17 cellular contexts compared by ENCODE assay signal in genomic region chr21:32687946-32688345, GRCh38. TPM values are rescaled to one million over a fixed set of nuclear protein-coding genes. Genes with fewer than 3 reads are reported as not detected.
DNase-seq lines count a peak whose midpoint lies in the region; ATAC-seq and TF ChIP-seq lines count a peak whose summit lies in the region.
"Had no signal": no experiment of that assay in that cellular context is flagged by ENCODE, and none has a peak within 500 bp of the region (broad histone marks: within the 10 kb centered on the region; RNA-seq: fewer than 3 reads in every experiment).

No MANE protein-coding gene starts in this region.

- intact Hi-C loops in sigmoid colon (cut with DNase I), result no loop called here
- intact Hi-C loops in CD4-positive, alpha-beta memory T cell (cut with micrococcal nuclease), result loop anchor here (1.0 kb wide), 1 partner anchor 138 kb away; no protein-coding TSS in a partner anchor

- no peak for ATAC-seq in GM21576 (IDR thresholded peaks at IDR 0.05; ENCODE audit: unreplicated experiment)
- ATAC-seq: Right ventricle myocardium inferior had no signal

- H3K27me3 ChIP-seq in H9 (ENCODE audit: insufficient read depth, low read length) (no peaks in the 10 kb centered on the region), sigmoid colon (no peaks in the 10 kb centered on the region)
- no peaks in the 10 kb centered on the region for H3K27me3 ChIP-seq in CD4-positive, alpha-beta memory T cell (ENCODE audit: insufficient read depth, low read length)
- H3K27me3 ChIP-seq: breast epithelium had no signal

- H3K27me3 Mint-ChIP-seq in H9 (ENCODE audit: low read depth), result no peaks in the 10 kb centered on the region
- no peaks in the 10 kb centered on the region for H3K27me3 Mint-ChIP-seq in CD4-positive, alpha-beta memory T cell
- H3K27me3 Mint-ChIP-seq: activated CD4-positive, alpha-beta T cell treated with anti-CD3 and anti-CD28 coated beads, Interleukin-2, amount 10 ng/mL, durations not matched to agents 7 days and 5 days; activated naive CD8-positive, alpha-beta T cell had no signal

- no peak overlapping the region for H2BK12ac ChIP-seq in H9 (ENCODE audit: insufficient read length, low read depth, low read length)

- H3K18ac ChIP-seq in H9 (ENCODE audit: insufficient read length, low read depth, low read length), result no peak overlapping the region

- whole genome bisulfite sequencing in H9 (ENCODE audit: extremely low coverage, insufficient read length, low lambda C conversion rate), result no CpG with 5 or more reads among the region's 2 CpGs
- WGBS in sigmoid colon, 2 donors, result 83 to 93% methylated on average over 2 of the region's 2 CpGs

- H3K4me3 Mint-ChIP-seq in H9, result no peak overlapping the region
- no peak overlapping the region for H3K4me3 Mint-ChIP-seq in CD4-positive, alpha-beta memory T cell
- H3K4me3 Mint-ChIP-seq: activated CD4-positive, alpha-beta T cell treated with anti-CD3 and anti-CD28 coated beads, Interleukin-2, amount 10 ng/mL, durations not matched to agents 7 days and 5 days; activated naive CD8-positive, alpha-beta T cell had no signal

- H2AFZ ChIP-seq in H9 (ENCODE audit: low read length), result no peak overlapping the region

- no peaks in the 10 kb centered on the region for H4K20me1 ChIP-seq in H9 (ENCODE audit: control insufficient read depth, insufficient read depth, insufficient read length)

- no peak overlapping the region for H3K23ac ChIP-seq in H9 (ENCODE audit: insufficient read length, low read depth, low read length)

- no peaks in the 10 kb centered on the region for H3K9me3 Mint-ChIP-seq in H9
- no peaks in the 10 kb centered on the region for H3K9me3 Mint-ChIP-seq in CD4-positive, alpha-beta memory T cell
- H3K9me3 Mint-ChIP-seq: activated CD4-positive, alpha-beta T cell treated with anti-CD3 and anti-CD28 coated beads, Interleukin-2, amount 10 ng/mL, durations not matched to agents 7 days and 5 days had no signal

- H4K91ac ChIP-seq in H9 (ENCODE audit: insufficient read length, low read depth, low read length), result no peak overlapping the region

- H3K79me1 ChIP-seq in H9 (ENCODE audit: insufficient read depth, low read depth, low read length, poor library complexity, severe bottlenecking), result no peaks in the 10 kb centered on the region

- in situ Hi-C loops in SK-MEL-5 (cut with HindIII; ENCODE audit: low pct_unique_long_range_greater_than_20kb, low sequenced_read_pairs), result no loop called here

- 0 out of 4 replicates have a peak, but pooled peaks cover 0 to under 1% of the 10 kb centered on the region in 2 experiments for H3K4me1 Mint-ChIP-seq in H9
- H3K4me1 Mint-ChIP-seq in CD4-positive, alpha-beta memory T cell, result peaks cover 0 to 1% (median 0%) of the 10 kb centered on the region in 4 donors
- H3K4me1 Mint-ChIP-seq: activated CD4-positive, alpha-beta T cell treated with anti-CD3 and anti-CD28 coated beads, Interleukin-2, amount 10 ng/mL, durations not matched to agents 7 days and 5 days had no signal

- no peaks in the 10 kb centered on the region for H3K36me3 Mint-ChIP-seq in H9 (ENCODE audit: insufficient read depth in 1 of 3, low read depth in 3 of 3)
- H3K36me3 Mint-ChIP-seq in CD4-positive, alpha-beta memory T cell, result peaks cover 43 to 49% of the 10 kb centered on the region in 2 donors

- H3K4me3 ChIP-seq in epithelial cell of proximal tubule (ENCODE audit: low read depth, low read length) (no peak overlapping the region), sigmoid colon (no peak overlapping the region)
- H3K4me3 ChIP-seq in CD4-positive, alpha-beta memory T cell (ENCODE audit: low read length in 2 of 2), result no peak overlapping the region
- H3K4me3 ChIP-seq: breast epithelium had no signal

- no peak overlapping the region for H2BK120ac ChIP-seq in H9 (ENCODE audit: low read depth, low read length, poor library complexity, severe bottlenecking)

- H3K27ac ChIP-seq in C4-2B, result no peak overlapping the region
- H3K27ac ChIP-seq in H9 (ENCODE audit: insufficient read length, low read depth, low read length), result no peak overlapping the region
- H3K27ac ChIP-seq in sigmoid colon, result no peak overlapping the region
- H3K27ac ChIP-seq in CD4-positive, alpha-beta memory T cell (ENCODE audit: low read depth, low read length), result no peak overlapping the region
- H3K27ac ChIP-seq: breast epithelium had no signal

- H3K36me3 ChIP-seq in sigmoid colon, result peaks cover 0 to 33% (median 9%) of the 10 kb centered on the region in 4 donors
- H3K36me3 ChIP-seq in CD4-positive, alpha-beta memory T cell (ENCODE audit: insufficient read depth, low read length), result peaks cover 6% of the 10 kb centered on the region

- H4K8ac ChIP-seq in H9 (replicated peaks; ENCODE audit: insufficient read length, low read depth, low read length), result no peak overlapping the region

- DNase-seq in H9 (no peak), SK-MEL-5 (ENCODE audit: low read depth, low spot score) (peak; percentile 24), epithelial cell of proximal tubule (ENCODE audit: low read depth) (no peak), sigmoid colon (no peak), HuH-7.5 (ENCODE audit: low spot score) (no peak)
- no peak for DNase-seq in CD4-positive, alpha-beta memory T cell
- DNase-seq: activated CD4-positive, alpha-beta T cell treated with anti-CD3 and anti-CD28 coated beads, Interleukin-2, amount 10 ng/mL, durations not matched to agents 7 days and 5 days; activated T-cell treated with anti-CD3 and anti-CD28 coated beads, Interleukin-2, amount 50 U/mL, for 1 hour; DMS 273 treated with DMSO at 0.1 percent for 48 hours; NCI-H187 treated with DMSO at 0.1 percent for 48 hours; NCI-H69; retina had no signal

- no peak overlapping the region for H4K5ac ChIP-seq in H9 (ENCODE audit: insufficient read length, low read depth, low read length)

- H3K56ac ChIP-seq in H9 (ENCODE audit: insufficient read length, low read depth, low read length), result no peak overlapping the region

- TF ChIP-seq POLR2A in sigmoid colon (IDR thresholded peaks at IDR 0.05), result no peak

- no peak overlapping the region for H2BK5ac ChIP-seq in H9 (ENCODE audit: insufficient read length, low read length)

- CTCF ChIA-PET in CD4-positive, alpha-beta memory T cell (lab: Charles Lee; ENCODE audit: partially characterized antibody), result no interaction called here

- H3K4ac ChIP-seq in H9 (ENCODE audit: low read depth, low read length), result no peak overlapping the region

- POLR2A ChIA-PET in CD4-positive, alpha-beta memory T cell (lab: Charles Lee; ENCODE audit: partially characterized antibody), result no interaction called here

- H3T11ph ChIP-seq in H9 (ENCODE audit: low read length), result no peak overlapping the region

- no peak overlapping the region for H3K9ac ChIP-seq in H9 (ENCODE audit: extremely low read depth, insufficient read length, low read length)

- no peak overlapping the region for H2AK5ac ChIP-seq in H9 (ENCODE audit: insufficient read length, low read length)

- no peak overlapping the region for H2BK15ac ChIP-seq in H9 (ENCODE audit: low read depth, low read length)

- H2BK20ac ChIP-seq in H9 (ENCODE audit: low read depth, low read length, poor library complexity, severe bottlenecking), result no peak overlapping the region

- H3K4me1 ChIP-seq in H9 (ENCODE audit: insufficient read depth, low read length) (no peaks in the 10 kb centered on the region), sigmoid colon (no peaks in the 10 kb centered on the region)
- no peaks in the 10 kb centered on the region for H3K4me1 ChIP-seq in CD4-positive, alpha-beta memory T cell (ENCODE audit: insufficient read depth, low read length)
- H3K4me1 ChIP-seq: breast epithelium had no signal

- H3K27ac Mint-ChIP-seq in H9, result no peak overlapping the region
- peak overlapping the region in 1 of 7 donors; percentile 8 for H3K27ac Mint-ChIP-seq in CD4-positive, alpha-beta memory T cell
- H3K27ac Mint-ChIP-seq: activated CD4-positive, alpha-beta T cell treated with anti-CD3 and anti-CD28 coated beads, Interleukin-2, amount 10 ng/mL, durations not matched to agents 7 days and 5 days; activated naive CD8-positive, alpha-beta T cell had no signal

- TF ChIP-seq EP300 in sigmoid colon (IDR thresholded peaks at IDR 0.05), result no peak

- no peak overlapping the region for H3K14ac ChIP-seq in H9 (ENCODE audit: insufficient read depth, low read length)

- H3K9me3 ChIP-seq in H9 (ENCODE audit: control insufficient read depth, low read depth, low read length) (no peaks in the 10 kb centered on the region), sigmoid colon (no peaks in the 10 kb centered on the region)
- H3K9me3 ChIP-seq in CD4-positive, alpha-beta memory T cell (ENCODE audit: control insufficient read depth in 1 of 2, low read length in 2 of 2), result no peaks in the 10 kb centered on the region
- H3K9me3 ChIP-seq: breast epithelium had no signal

- H3K23me2 ChIP-seq in H9 (ENCODE audit: insufficient read length, low read depth, low read length, poor library complexity, severe bottlenecking), result no peaks in the 10 kb centered on the region

- H3K79me2 ChIP-seq in H9 (ENCODE audit: insufficient read depth, low read length), result no peaks in the 10 kb centered on the region

- TF ChIP-seq CTCF in C4-2B (conservative IDR thresholded peaks at IDR 0.05) (0 out of 2 replicates have a peak, but pooled peaks have one; percentile 11), H9 (conservative IDR thresholded peaks at IDR 0.05) (peak; percentile 48), epithelial cell of proximal tubule (conservative IDR thresholded peaks at IDR 0.05; ENCODE audit: low read depth, low read length) (peak; percentile 30), sigmoid colon (IDR thresholded peaks at IDR 0.05) (no peak)

- H3K4me2 ChIP-seq in H9 (ENCODE audit: insufficient read depth, insufficient read length, low read length), result no peak overlapping the region

RNA-seq across cellular contexts. Expression of gene SYNJ1, which starts 39.9 kb away (rescaled TPM):
- total RNA-seq in H9 (2021), result 7.1 and 7.5 TPM in 2 replicates
- 34.5 and 35.5 TPM in 2 replicates for total RNA-seq in SK-MEL-5 (2014; rRNA removed; shearing (Covaris generic))
- 41.7 and 49.9 TPM in 2 replicates for polyA plus RNA-seq in SK-MEL-5 (2015; cell fraction: cytosol; rRNA removed)
- 42.7 and 74.8 TPM in 2 replicates for polyA plus RNA-seq in SK-MEL-5 (2015; cell fraction: nucleus; rRNA removed)
- 1.1 and 2.5 TPM in 2 replicates for total RNA-seq in epithelial cell of proximal tubule
- total RNA-seq in sigmoid colon, result 10 to 100 TPM in 1 of 4 donors, 1 to 10 TPM in 3; 4.9 to 12.0 (median 9.3) TPM
- 1 to 10 TPM; 3.7 to 5.1 (median 4.2) TPM for polyA plus RNA-seq in sigmoid colon
- total RNA-seq in CD4-positive, alpha-beta memory T cell, result 10 to 100 TPM; 27.6 to 29.4 TPM
- polyA plus RNA-seq in CD4-positive, alpha-beta memory T cell, result 1 to 10 TPM; 5.6 to 6.2 TPM

Comparison
In these comparisons a context has a peak if more than half of its experiments do, and no peak if none do; other contexts are left out.
1. CTCF ChIP-seq: peak in C4-2B (single experiment), H9 (single experiment) and epithelial cell of proximal tubule (single experiment); none in sigmoid colon (0 of 4).